Comparison of ENCODE assay signal across 8 cellular contexts in genomic region chr1:33455537-33456301, GRCh38. TPM values are rescaled to one million over a fixed set of nuclear protein-coding genes. Genes with fewer than 3 reads are reported as not detected.
DNase-seq lines count a peak whose midpoint lies in the region; ATAC-seq and TF ChIP-seq lines count a peak whose summit lies in the region.

No MANE protein-coding gene starts in this region.

- peaks cover 8% of the 10 kb centered on the region; the same call in 1 of the 2 replicates for H3K36me3 Mint-ChIP-seq in HFFc6 (ENCODE audit: low read depth)
- no peaks in the 10 kb centered on the region for H3K36me3 Mint-ChIP-seq in activated CD4-positive, alpha-beta memory T cell treated with anti-CD3 and anti-CD28 coated beads, Interleukin-2, amount 10 ng/mL, durations not matched to agents 7 days and 5 days (ENCODE audit: low read depth)

- peaks cover 65% of the 10 kb centered on the region for H3K4me1 Mint-ChIP-seq in HFFc6 (ENCODE audit: low read depth)
- peaks cover 4% of the 10 kb centered on the region for H3K4me1 Mint-ChIP-seq in activated CD4-positive, alpha-beta memory T cell treated with anti-CD3 and anti-CD28 coated beads, Interleukin-2, amount 10 ng/mL, durations not matched to agents 7 days and 5 days

- DNase-seq in NCI-H1417 (lab: John Stamatoyannopoulos, UW) = peak; percentile 42 to 78 (median 43)
- no peak for DNase-seq in NCI-H1417 treated with DMSO at 0.1 percent for 48 hours (lab: John Stamatoyannopoulos, UW)
- DNase-seq in HFFc6 = peak; percentile 86
- DNase-seq in NCI-H510A treated with DMSO at 0.1 percent for 48 hours (lab: John Stamatoyannopoulos, UW) = peak; percentile 89
- DNase-seq in activated CD4-positive, alpha-beta memory T cell treated with anti-CD3 and anti-CD28 coated beads, Interleukin-2, amount 10 ng/mL, durations not matched to agents 7 days and 5 days = peak; percentile 58
- DNase-seq in foreskin melanocyte = peak; percentile 77
- DNase-seq in non-pigmented ciliary epithelial cell (ENCODE audit: low read depth) = peak; percentile 70

- H3K4me3 Mint-ChIP-seq in HFFc6 = no peak overlapping the region
- H3K4me3 Mint-ChIP-seq in activated CD4-positive, alpha-beta memory T cell treated with anti-CD3 and anti-CD28 coated beads, Interleukin-2, amount 10 ng/mL, durations not matched to agents 7 days and 5 days = no peak overlapping the region

- peak overlapping the region; percentile 40; the same call in 1 of the 2 replicates for H3K27ac Mint-ChIP-seq in HFFc6
- no peak overlapping the region for H3K27ac Mint-ChIP-seq in activated CD4-positive, alpha-beta memory T cell treated with anti-CD3 and anti-CD28 coated beads, Interleukin-2, amount 10 ng/mL, durations not matched to agents 7 days and 5 days

- TF ChIP-seq CTCF in HFFc6 (IDR thresholded peaks at IDR 0.05) = peak; percentile 84

- POLR2A ChIA-PET in activated CD4-positive, alpha-beta memory T cell treated with anti-CD3 and anti-CD28 coated beads, Interleukin-2, amount 10 ng/mL, durations not matched to agents 7 days and 5 days (lab: Charles Lee) = interaction anchor here (1.3 kb wide), 1 partner anchor 12 kb away, joined by 6 read pairs; no protein-coding TSS in a partner anchor

- peaks cover 5% of the 10 kb centered on the region for H3K27me3 Mint-ChIP-seq in HFFc6 (ENCODE audit: insufficient read depth)
- peaks cover 35% of the 10 kb centered on the region for H3K27me3 Mint-ChIP-seq in activated CD4-positive, alpha-beta memory T cell treated with anti-CD3 and anti-CD28 coated beads, Interleukin-2, amount 10 ng/mL, durations not matched to agents 7 days and 5 days

- H3K9me3 Mint-ChIP-seq in HFFc6 = no peaks in the 10 kb centered on the region
- H3K9me3 Mint-ChIP-seq in activated CD4-positive, alpha-beta memory T cell treated with anti-CD3 and anti-CD28 coated beads, Interleukin-2, amount 10 ng/mL, durations not matched to agents 7 days and 5 days = no peaks in the 10 kb centered on the region

- CTCF ChIA-PET in activated CD4-positive, alpha-beta memory T cell treated with anti-CD3 and anti-CD28 coated beads, Interleukin-2, amount 10 ng/mL, durations not matched to agents 7 days and 5 days (lab: Charles Lee) = interaction anchor here (0.6 to 2.7 kb wide), 15 partner anchors 8 to 1044 kb away, joined by 3 to 25 read pairs (median 5); no protein-coding TSS in a partner anchor

- ATAC-seq in GM21723 (IDR thresholded peaks at IDR 0.05; ENCODE audit: unreplicated experiment) = no peak

RNA-seq across cellular contexts. Expression of gene ZSCAN20, which starts 16.7 kb away (rescaled TPM):
- 1 to 10 TPM; 5.0 to 6.2 (median 5.6) TPM for total RNA-seq in HFFc6 (2021; fragmentation: NEBNext Ultra II Directional; extraction: Animal tissue kit (Norgen Biotek cat#: 25700))
- total RNA-seq in activated CD4-positive, alpha-beta memory T cell treated with anti-CD3 and anti-CD28 coated beads, Interleukin-2, amount 10 ng/mL, durations not matched to agents 7 days and 5 days = 1 to 10 TPM; 2.1 to 2.3 TPM

RNA-seq across cellular contexts. Expression of gene PHC2, which starts 24.8 kb away (rescaled TPM):
- total RNA-seq in HFFc6 (2021; fragmentation: NEBNext Ultra II Directional; extraction: Animal tissue kit (Norgen Biotek cat#: 25700)) = 100 to 1,000 TPM in 2 of 6 experiments, 10 to 100 TPM in 4; 86.5 to 105 (median 99.6) TPM
- 10 to 100 TPM; 41.3 to 42.9 TPM for total RNA-seq in activated CD4-positive, alpha-beta memory T cell treated with anti-CD3 and anti-CD28 coated beads, Interleukin-2, amount 10 ng/mL, durations not matched to agents 7 days and 5 days
